12 cellular contexts compared by ENCODE assay signal in genomic region chr13:50589139-50589538, GRCh38.
DNase-seq lines count a peak whose midpoint lies in the region; ATAC-seq, FAIRE-seq and TF ChIP-seq lines count a peak whose summit lies in the region.
"Had no signal": no experiment of that assay in that cellular context is flagged by ENCODE, and none has a peak within 500 bp of the region (broad histone marks: within the 10 kb centered on the region; RNA-seq: fewer than 3 reads in every experiment).

No MANE protein-coding gene starts in this region.

- no peak overlapping the region for H3K4me3 Mint-ChIP-seq in activated CD8-positive, alpha-beta memory T cell treated with anti-CD3 and anti-CD28 coated beads, Interleukin-2, amount 10 ng/mL, durations not matched to agents 7 days and 5 days
- H3K4me3 Mint-ChIP-seq in stimulated activated naive B cell treated with anti-CD40 and anti-IgM and Interleukin-4, amounts not matched to agents 10 μg/mL and 1 μg/mL and 100 μg/mL, for 72 hours = no peak overlapping the region
- H3K4me3 Mint-ChIP-seq in naive thymus-derived CD8-positive, alpha-beta T cell = no peak overlapping the region
- H3K4me3 Mint-ChIP-seq: central memory CD8-positive, alpha-beta T cell; immature natural killer cell had no signal

- no peak for FAIRE-seq in D721Med (lab: Jason Lieb, UNC)

- no peak for TF ChIP-seq CTCF in D721Med (IDR thresholded peaks at IDR 0.05; ENCODE audit: insufficient read depth, missing control alignments)

- ATAC-seq in activated CD8-positive, alpha-beta memory T cell treated with anti-CD3 and anti-CD28 coated beads, Interleukin-2, amount 10 ng/mL, durations not matched to agents 7 days and 5 days = peak; percentile 66
- ATAC-seq in stimulated activated naive B cell treated with anti-CD40 and anti-IgM and Interleukin-4, amounts not matched to agents 10 μg/mL and 1 μg/mL and 100 μg/mL, for 72 hours (replicated peaks) = peak; percentile 17 to 25
- no peak for ATAC-seq in naive thymus-derived CD8-positive, alpha-beta T cell

- H3K4me1 Mint-ChIP-seq in activated CD8-positive, alpha-beta memory T cell treated with anti-CD3 and anti-CD28 coated beads, Interleukin-2, amount 10 ng/mL, durations not matched to agents 7 days and 5 days = peaks cover 44% of the 10 kb centered on the region
- H3K4me1 Mint-ChIP-seq in stimulated activated naive B cell treated with anti-CD40 and anti-IgM and Interleukin-4, amounts not matched to agents 10 μg/mL and 1 μg/mL and 100 μg/mL, for 72 hours = peaks cover 47 to 68% of the 10 kb centered on the region in 2 donors
- peaks cover 4 to 62% (median 16%) of the 10 kb centered on the region in 4 donors for H3K4me1 Mint-ChIP-seq in naive thymus-derived CD8-positive, alpha-beta T cell
- H3K4me1 Mint-ChIP-seq: immature natural killer cell had no signal

- POLR2A ChIA-PET in naive thymus-derived CD8-positive, alpha-beta T cell (lab: Charles Lee) = no interaction called here

- DNase-seq in activated CD8-positive, alpha-beta memory T cell treated with anti-CD3 and anti-CD28 coated beads, Interleukin-2, amount 10 ng/mL, durations not matched to agents 7 days and 5 days = peak; percentile 69
- DNase-seq in activated CD8-positive, alpha-beta memory T cell treated with anti-CD3 and anti-CD28 coated beads for 24 hours = no peak
- DNase-seq in OCI-M1 (lab: John Stamatoyannopoulos, UW) (peak; percentile 60), dedifferentiated amniotic fluid mesenchymal stem cell (ENCODE audit: extremely low spot score) (peak; percentile 36), NCI-H1048 (lab: John Stamatoyannopoulos, UW) (no peak), D721Med (ENCODE audit: insufficient read length, low spot score) (no peak)
- no peak for DNase-seq in stimulated activated naive B cell treated with anti-CD40 and anti-IgM and Interleukin-4, amounts not matched to agents 10 μg/mL and 1 μg/mL and 100 μg/mL, for 72 hours
- DNase-seq in naive thymus-derived CD8-positive, alpha-beta T cell = no peak
- DNase-seq: activated CD4-positive, alpha-beta T cell treated with anti-CD3 and anti-CD28 coated beads for 1 hour; immature natural killer cell; stimulated activated CD8-positive, alpha-beta memory T cell treated with anti-CD3 and anti-CD28 coated beads, Interleukin-4, amount 100 ng/mL, for 48 hours had no signal

- H3K9me3 Mint-ChIP-seq in activated CD8-positive, alpha-beta memory T cell treated with anti-CD3 and anti-CD28 coated beads, Interleukin-2, amount 10 ng/mL, durations not matched to agents 7 days and 5 days (ENCODE audit: low read depth) = no peaks in the 10 kb centered on the region
- peaks cover 2 to 4% of the 10 kb centered on the region in 2 donors for H3K9me3 Mint-ChIP-seq in stimulated activated naive B cell treated with anti-CD40 and anti-IgM and Interleukin-4, amounts not matched to agents 10 μg/mL and 1 μg/mL and 100 μg/mL, for 72 hours
- H3K9me3 Mint-ChIP-seq in naive thymus-derived CD8-positive, alpha-beta T cell = no peaks in the 10 kb centered on the region
- H3K9me3 Mint-ChIP-seq: central memory CD8-positive, alpha-beta T cell; immature natural killer cell had no signal

- peak overlapping the region; percentile 57 for H3K27ac Mint-ChIP-seq in activated CD8-positive, alpha-beta memory T cell treated with anti-CD3 and anti-CD28 coated beads, Interleukin-2, amount 10 ng/mL, durations not matched to agents 7 days and 5 days
- no peak overlapping the region for H3K27ac Mint-ChIP-seq in stimulated activated naive B cell treated with anti-CD40 and anti-IgM and Interleukin-4, amounts not matched to agents 10 μg/mL and 1 μg/mL and 100 μg/mL, for 72 hours
- H3K27ac Mint-ChIP-seq in naive thymus-derived CD8-positive, alpha-beta T cell = peak overlapping the region in 1 of 10 donors; percentile 49
- H3K27ac Mint-ChIP-seq: immature natural killer cell had no signal

- CTCF ChIA-PET in activated CD8-positive, alpha-beta memory T cell treated with anti-CD3 and anti-CD28 coated beads, Interleukin-2, amount 10 ng/mL, durations not matched to agents 7 days and 5 days (lab: Charles Lee) = interaction anchor here (0.9 to 2.1 kb wide), 3 partner anchors 212 to 480 kb away, joined by 3 to 6 read pairs (median 3); no protein-coding TSS in a partner anchor

- H3K27me3 Mint-ChIP-seq in activated CD8-positive, alpha-beta memory T cell treated with anti-CD3 and anti-CD28 coated beads, Interleukin-2, amount 10 ng/mL, durations not matched to agents 7 days and 5 days = peaks cover 3% of the 10 kb centered on the region
- H3K27me3 Mint-ChIP-seq in stimulated activated naive B cell treated with anti-CD40 and anti-IgM and Interleukin-4, amounts not matched to agents 10 μg/mL and 1 μg/mL and 100 μg/mL, for 72 hours = no peaks in the 10 kb centered on the region
- peaks cover 0 to 1% (median 0%) of the 10 kb centered on the region in 5 donors for H3K27me3 Mint-ChIP-seq in naive thymus-derived CD8-positive, alpha-beta T cell
- H3K27me3 Mint-ChIP-seq: central memory CD8-positive, alpha-beta T cell had no signal

- peaks cover 1% of the 10 kb centered on the region for H3K36me3 Mint-ChIP-seq in activated CD8-positive, alpha-beta memory T cell treated with anti-CD3 and anti-CD28 coated beads, Interleukin-2, amount 10 ng/mL, durations not matched to agents 7 days and 5 days
- peaks cover 6 to 10% of the 10 kb centered on the region in 2 donors for H3K36me3 Mint-ChIP-seq in stimulated activated naive B cell treated with anti-CD40 and anti-IgM and Interleukin-4, amounts not matched to agents 10 μg/mL and 1 μg/mL and 100 μg/mL, for 72 hours
- no peaks in the 10 kb centered on the region for H3K36me3 Mint-ChIP-seq in naive thymus-derived CD8-positive, alpha-beta T cell
- H3K36me3 Mint-ChIP-seq: immature natural killer cell had no signal

Comparison
In these comparisons a context has a peak if more than half of its experiments do, and no peak if none do; other contexts are left out.
1. DNase-seq: peak in activated CD8-positive, alpha-beta memory T cell treated with anti-CD3 and anti-CD28 coated beads, Interleukin-2, amount 10 ng/mL, durations not matched to agents 7 days and 5 days (single experiment), OCI-M1 (single experiment) and dedifferentiated amniotic fluid mesenchymal stem cell (single experiment); none in activated CD8-positive, alpha-beta memory T cell treated with anti-CD3 and anti-CD28 coated beads for 24 hours (single experiment), stimulated activated naive B cell treated with anti-CD40 and anti-IgM and Interleukin-4, amounts not matched to agents 10 μg/mL and 1 μg/mL and 100 μg/mL, for 72 hours (single experiment), NCI-H1048 (single experiment), naive thymus-derived CD8-positive, alpha-beta T cell (0 of 10) and D721Med (single experiment).
2. ATAC-seq: peak in activated CD8-positive, alpha-beta memory T cell treated with anti-CD3 and anti-CD28 coated beads, Interleukin-2, amount 10 ng/mL, durations not matched to agents 7 days and 5 days (single experiment) and stimulated activated naive B cell treated with anti-CD40 and anti-IgM and Interleukin-4, amounts not matched to agents 10 μg/mL and 1 μg/mL and 100 μg/mL, for 72 hours (2 of 2); none in naive thymus-derived CD8-positive, alpha-beta T cell (0 of 2).